ENCODE assay signal across 8 cellular contexts in the genomic region with DNA sequence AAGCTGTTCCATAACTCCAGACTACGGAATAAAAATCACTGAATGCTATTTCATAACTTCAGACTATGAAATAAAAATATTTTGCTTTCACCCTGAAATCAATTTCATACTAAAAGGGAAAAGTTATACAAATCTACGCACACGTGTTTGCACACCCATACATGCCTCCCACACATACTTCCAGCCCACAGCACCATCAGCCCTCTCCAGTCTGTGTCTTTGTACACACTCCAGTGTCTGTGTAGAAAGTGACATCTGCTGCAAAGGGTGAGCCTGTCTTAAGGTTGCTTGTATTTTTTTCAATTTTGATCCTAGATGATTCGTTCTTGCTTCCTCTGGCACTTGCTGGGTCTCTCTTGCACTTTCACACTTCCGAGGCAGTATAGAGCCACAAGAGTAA. TPM values are rescaled to one million over a fixed set of nuclear protein-coding genes. Genes with fewer than 3 reads are reported as not detected.
"Had no signal": no experiment of that assay in that cellular context is flagged by ENCODE, and none has a peak within 500 bp of the region (broad histone marks: within the 10 kb centered on the region; RNA-seq: fewer than 3 reads in every experiment).

No MANE protein-coding gene starts in this region.

- FAIRE-seq: G401.6, GM12878, GM12891, GM12892, GM18507, GM19239 had no signal

- H3K4me3 ChIP-seq: GM12878 had no signal

- DNase-seq: GDM1, GF-D8 had no signal

RNA-seq across cellular contexts. Expression of gene VIT, which starts 53.6 kb away (rescaled TPM):
- total RNA-seq: GM12878 had no signal
